In the genomic region with DNA sequence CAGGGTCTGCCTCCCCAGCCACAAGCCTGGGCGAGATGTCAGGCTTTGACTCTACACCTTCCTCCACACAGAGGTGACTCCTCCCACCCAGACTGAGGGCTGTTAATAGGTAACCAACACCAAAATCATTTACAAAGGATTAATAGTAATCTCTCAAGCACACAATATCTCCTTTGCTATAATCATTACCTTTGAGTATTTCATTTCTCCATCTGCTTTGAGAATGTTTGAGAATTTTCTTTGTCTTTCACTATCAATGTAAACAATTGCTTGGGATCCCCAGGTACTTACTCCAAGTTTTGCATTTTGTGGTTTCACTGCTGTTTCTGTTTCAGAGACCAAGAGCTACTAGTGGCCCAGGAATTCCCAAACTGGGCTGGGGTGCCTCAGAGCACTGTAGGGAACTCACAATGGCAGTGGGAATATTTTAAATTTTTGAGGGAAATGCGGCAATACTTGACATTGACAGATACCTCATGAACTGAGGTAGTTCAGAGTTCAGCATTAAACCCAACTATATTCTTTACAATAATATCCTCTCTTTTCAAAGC, we compare ENCODE assay signal across 12 cellular contexts.
DNase-seq lines count a peak whose midpoint lies in the region; ATAC-seq and TF ChIP-seq lines count a peak whose summit lies in the region.
"Had no signal": no experiment of that assay in that cellular context is flagged by ENCODE, and none has a peak within 500 bp of the region (broad histone marks: within the 10 kb centered on the region; RNA-seq: fewer than 3 reads in every experiment).

No MANE protein-coding gene starts in this region.

- ATAC-seq in GM21381 (IDR thresholded peaks at IDR 0.05; ENCODE audit: unreplicated experiment) (peak; percentile 85), HG03108 (IDR thresholded peaks at IDR 0.05; ENCODE audit: unreplicated experiment) (peak; percentile 85)

- intact Hi-C loops in spleen (cut with DNase I; ENCODE audit: low total_unique reads), result no loop called here

- no peak for TF ChIP-seq POLR2A in spleen (IDR thresholded peaks at IDR 0.05)

- no peaks in the 10 kb centered on the region for H3K27me3 ChIP-seq in ectodermal cell (ENCODE audit: control insufficient read depth, insufficient read depth, low read length, poor library complexity, severe bottlenecking)
- no peaks in the 10 kb centered on the region for H3K27me3 ChIP-seq in spleen (replicated peaks in 1 of 7)
- H3K27me3 ChIP-seq: BE2C, sigmoid colon had no signal

- no peak overlapping the region for H3K27ac Mint-ChIP-seq in nephron progenitor cell

- H3K27ac ChIP-seq in ectodermal cell (ENCODE audit: insufficient read depth, low read depth, low read length, poor library complexity, severe bottlenecking) (peak overlapping the region; percentile 17), substantia nigra (ENCODE audit: low read depth, low read length, poor library complexity, severe bottlenecking) (no peak overlapping the region), spleen (no peak overlapping the region)
- H3K27ac ChIP-seq: sigmoid colon had no signal

- TF ChIP-seq CTCF in GM13977 (IDR thresholded peaks at IDR 0.05; ENCODE audit: extremely low read depth, insufficient read depth, missing control alignments) (no peak), spleen (IDR thresholded peaks at IDR 0.05 in 8 of 11, conservative IDR thresholded peaks at IDR 0.05 in 3 of 11) (no peak), nephron progenitor cell (IDR thresholded peaks at IDR 0.05) (no peak)

- H3K4me1 ChIP-seq in ectodermal cell (ENCODE audit: control insufficient read depth, insufficient read depth, low read length), result peaks cover 12% of the 10 kb centered on the region
- H3K4me1 ChIP-seq in spleen, result no peaks in the 10 kb centered on the region
- H3K4me1 ChIP-seq: BE2C, sigmoid colon had no signal

- H3K9me3 Mint-ChIP-seq in nephron progenitor cell, result peaks cover 6% of the 10 kb centered on the region

- H3K9me3 ChIP-seq in ectodermal cell (ENCODE audit: control insufficient read depth, low read length), result no peaks in the 10 kb centered on the region
- H3K9me3 ChIP-seq in spleen, result no peaks in the 10 kb centered on the region
- H3K9me3 ChIP-seq: BE2C, sigmoid colon had no signal

- H3K36me3 Mint-ChIP-seq in nephron progenitor cell (ENCODE audit: low read depth), result no peaks in the 10 kb centered on the region

- no peaks in the 10 kb centered on the region for H3K36me3 ChIP-seq in ectodermal cell (ENCODE audit: control insufficient read depth, insufficient read depth, low read length)
- no peaks in the 10 kb centered on the region for H3K36me3 ChIP-seq in spleen
- H3K36me3 ChIP-seq: BE2C, sigmoid colon had no signal

- H3K4me3 Mint-ChIP-seq in nephron progenitor cell, result no peak overlapping the region

- no peak overlapping the region for H3K4me3 ChIP-seq in ectodermal cell (ENCODE audit: insufficient read depth, low read depth, low read length)
- H3K4me3 ChIP-seq in spleen, result no peak overlapping the region
- H3K4me3 ChIP-seq: sigmoid colon had no signal

- H3K27me3 Mint-ChIP-seq in nephron progenitor cell (ENCODE audit: low read depth, poor library complexity), result peaks cover under 1% of the 10 kb centered on the region

- peak; percentile 41 for DNase-seq in GM13977 (ENCODE audit: low spot score)
- DNase-seq in substantia nigra (lab: John Stamatoyannopoulos, UW), result no peak
- no peak for DNase-seq in Ammon's horn (ENCODE audit: low spot score)
- DNase-seq in spleen, result no peak
- DNase-seq in nephron progenitor cell, result no peak
- DNase-seq: activated naive CD4-positive, alpha-beta T cell treated with anti-CD3 and anti-CD28 coated beads, Interleukin-2, amount 50 U/mL, for 16 hours; BE2C; KBM-7; sigmoid colon had no signal

- peaks cover 28% of the 10 kb centered on the region for H3K4me1 Mint-ChIP-seq in nephron progenitor cell

- in situ Hi-C loops in GM13977 (cut with MboI; ENCODE audit: low pct_unique_long_range_greater_than_20kb, low sequenced_read_pairs, unreplicated experiment), result loop anchor here (25.0 kb wide), 1 partner anchor 225 kb away; no protein-coding TSS in a partner anchor

- 5 to 47% methylated on average over 1 to 2 of the region's 2 CpGs for WGBS in ectodermal cell, 2 experiments
- WGBS in spleen, 5 donors, result 84 to 100% (median 87%) methylated on average over 2 of the region's 2 CpGs
